In genomic region chr2:236998758-236999157, GRCh38 we compare ENCODE assay signal across 19 cellular contexts.
A peak's percentile ranks its signal among the peaks of the same experiment; 100 is the strongest.
DNase-seq lines count a peak whose midpoint lies in the region; ATAC-seq, FAIRE-seq and TF ChIP-seq lines count a peak whose summit lies in the region.
"Had no signal": no experiment of that assay in that cellular context is flagged by ENCODE, and none has a peak within 500 bp of the region (broad histone marks: within the 10 kb centered on the region; RNA-seq: fewer than 3 reads in every experiment).

No MANE protein-coding gene starts in this region.

- peaks cover 5% of the 10 kb centered on the region; the same call in 1 of the 2 replicates for H3K27me3 ChIP-seq in GM23248 (replicated peaks; ENCODE audit: insufficient read depth)
- no peaks in the 10 kb centered on the region for H3K27me3 ChIP-seq in right cardiac atrium (ENCODE audit: control insufficient read depth, insufficient read depth)
- H3K27me3 ChIP-seq: Peyer's patch, testis had no signal

- no peak overlapping the region for H3K4me3 Mint-ChIP-seq in WTC11
- H3K4me3 Mint-ChIP-seq: CD4-positive, alpha-beta memory T cell; dendritic cell treated with granulocyte-macrophage colony-stimulating factor and Interleukin-4, amounts not matched to agents 40 ng/mL and 50 ng/mL, for 4 days; natural killer cell treated with Interleukin-12 subunit alpha and Interleukin-12 subunit beta and Interleukin-15 and Interleukin-18, amount 100 ng/mL, for 72 hours; stimulated activated memory B cell treated with anti-CD40 and anti-IgM and Interleukin-4, amounts not matched to agents 10 μg/mL and 1 μg/mL and 100 μg/mL, for 72 hours had no signal

- no peak overlapping the region for H3K4me2 ChIP-seq in GM23248 (ENCODE audit: unreplicated experiment)

- in situ Hi-C loops in GM23248 (cut with MboI): no loop called here

- H3K27me3 Mint-ChIP-seq in WTC11 (ENCODE audit: low read depth): 0 out of 2 replicates have a peak, but pooled peaks cover 5% of the 10 kb centered on the region

- H3K4me3 ChIP-seq in GM23248 (no peak overlapping the region), right cardiac atrium (ENCODE audit: low read length) (no peak overlapping the region)
- H3K4me3 ChIP-seq: Peyer's patch, sigmoid colon, testis had no signal

- no peak for TF ChIP-seq CTCF in WTC11 (IDR thresholded peaks at IDR 0.05)

- no peak overlapping the region for H2AFZ ChIP-seq in GM23248

- H3K36me3 Mint-ChIP-seq in WTC11: peaks cover 27% of the 10 kb centered on the region
- H3K36me3 Mint-ChIP-seq: CD4-positive, alpha-beta memory T cell; natural killer cell treated with Interleukin-12 subunit alpha and Interleukin-12 subunit beta and Interleukin-15 and Interleukin-18, amount 100 ng/mL, for 72 hours; stimulated activated memory B cell treated with anti-CD40 and anti-IgM and Interleukin-4, amounts not matched to agents 10 μg/mL and 1 μg/mL and 100 μg/mL, for 72 hours had no signal

- H3K9me3 Mint-ChIP-seq in WTC11: peaks cover 27% of the 10 kb centered on the region
- H3K9me3 Mint-ChIP-seq: dendritic cell treated with granulocyte-macrophage colony-stimulating factor and Interleukin-4, amounts not matched to agents 40 ng/mL and 50 ng/mL, for 4 days; natural killer cell treated with Interleukin-12 subunit alpha and Interleukin-12 subunit beta and Interleukin-15 and Interleukin-18, amount 100 ng/mL, for 72 hours; stimulated activated memory B cell treated with anti-CD40 and anti-IgM and Interleukin-4, amounts not matched to agents 10 μg/mL and 1 μg/mL and 100 μg/mL, for 72 hours had no signal

- H3K27ac Mint-ChIP-seq in WTC11: no peak overlapping the region
- H3K27ac Mint-ChIP-seq: CD4-positive, alpha-beta memory T cell; dendritic cell treated with granulocyte-macrophage colony-stimulating factor and Interleukin-4, amounts not matched to agents 40 ng/mL and 50 ng/mL, for 4 days; natural killer cell treated with Interleukin-12 subunit alpha and Interleukin-12 subunit beta and Interleukin-15 and Interleukin-18, amount 100 ng/mL, for 72 hours; stimulated activated memory B cell treated with anti-CD40 and anti-IgM and Interleukin-4, amounts not matched to agents 10 μg/mL and 1 μg/mL and 100 μg/mL, for 72 hours had no signal

- no peaks in the 10 kb centered on the region for H3K79me2 ChIP-seq in GM23248 (ENCODE audit: insufficient read depth)

- H3K9me3 ChIP-seq in GM23248 (ENCODE audit: low read depth) (no peaks in the 10 kb centered on the region), right cardiac atrium (ENCODE audit: control insufficient read depth, low read length) (no peaks in the 10 kb centered on the region)
- H3K9me3 ChIP-seq: Peyer's patch, sigmoid colon, testis had no signal

- no peaks in the 10 kb centered on the region for H3K36me3 ChIP-seq in GM23248 (ENCODE audit: low read depth)
- H3K36me3 ChIP-seq: Peyer's patch, sigmoid colon, WERI-Rb-1 had no signal

- H4K20me1 ChIP-seq in GM23248 (ENCODE audit: insufficient read depth): no peaks in the 10 kb centered on the region

- DNase-seq in A172 (ENCODE audit: low spot score): peak; percentile 23
- peak; percentile 21 for DNase-seq in GM23248
- DNase-seq in WTC11 (ENCODE audit: low spot score): no peak
- peak; percentile 15 for DNase-seq in fibroblast of peridontal ligament (ENCODE audit: extremely low read depth)
- no peak for DNase-seq in right cardiac atrium
- no peak for DNase-seq in RCC 7860 (ENCODE audit: low spot score)
- no peak for DNase-seq in OCI-M1 (lab: John Stamatoyannopoulos, UW)
- DNase-seq: activated CD8-positive, alpha-beta memory T cell treated with anti-CD3 and anti-CD28 coated beads, Interleukin-2, amount 50 U/mL, for 48 hours; activated gamma-delta T cell; CD4-positive, alpha-beta memory T cell; NCI-H2171 treated with DMSO at 0.1 percent for 48 hours; Peyer's patch; sigmoid colon; testis; WERI-Rb-1 had no signal

- intact Hi-C loops in right cardiac atrium (cut with DNase I): no loop called here

- H3K9ac ChIP-seq in GM23248: no peak overlapping the region

- H3K4me1 Mint-ChIP-seq in WTC11: peaks cover 48% of the 10 kb centered on the region
- H3K4me1 Mint-ChIP-seq: CD4-positive, alpha-beta memory T cell; stimulated activated memory B cell treated with anti-CD40 and anti-IgM and Interleukin-4, amounts not matched to agents 10 μg/mL and 1 μg/mL and 100 μg/mL, for 72 hours had no signal

- no peaks in the 10 kb centered on the region for H3K9me2 ChIP-seq in GM23248 (ENCODE audit: insufficient read depth)

- CTCF ChIA-PET in WTC11 (lab: Charles Lee): no interaction called here

- ATAC-seq in WTC11: no peak
- ATAC-seq in right cardiac atrium: no peak
- no peak for ATAC-seq in GM21786 (IDR thresholded peaks at IDR 0.05; ENCODE audit: unreplicated experiment)
- ATAC-seq: natural killer cell treated with Interleukin-12 subunit alpha and Interleukin-12 subunit beta and Interleukin-15 and Interleukin-18, amount 100 ng/mL, for 72 hours; stimulated activated memory B cell treated with anti-CD40 and anti-IgM and Interleukin-4, amounts not matched to agents 10 μg/mL and 1 μg/mL and 100 μg/mL, for 72 hours had no signal

- POLR2A ChIA-PET in WTC11 (lab: Charles Lee): no interaction called here

- no peaks in the 10 kb centered on the region for H3F3A ChIP-seq in GM23248 (ENCODE audit: insufficient read depth)

- 82 to 91% methylated on average over 5 of the region's 5 CpGs for WGBS in GM23248 (ENCODE audit: low coverage in 1 of 2, low lambda C conversion rate in 2 of 2, missing lambda C conversion rate in 2 of 2), 2 experiments
- 85% methylated on average over 5 of the region's 5 CpGs for WGBS in right cardiac atrium

- no peak overlapping the region for H3K27ac ChIP-seq in GM23248
- H3K27ac ChIP-seq in right cardiac atrium (ENCODE audit: low read length): no peak overlapping the region
- H3K27ac ChIP-seq: Peyer's patch, sigmoid colon, testis, WERI-Rb-1 had no signal

- FAIRE-seq in RCC 7860 (lab: Jason Lieb, UNC): no peak

- H3K4me1 ChIP-seq in GM23248 (ENCODE audit: insufficient read depth) (peaks cover 16% of the 10 kb centered on the region), right cardiac atrium (ENCODE audit: control insufficient read depth, insufficient read depth, low read length) (no peaks in the 10 kb centered on the region)
- H3K4me1 ChIP-seq: Peyer's patch, sigmoid colon, testis had no signal

TF ChIP-seq in WTC11, 78 proteins besides CTCF, POLR2A, EP300 and RAD21:
- TF ChIP-seq HMGA2 (CRISPR knock-in tag; IDR thresholded peaks at IDR 0.05) (no peak), JAZF1 (CRISPR knock-in tag; IDR thresholded peaks at IDR 0.05) (no peak), ZNF138 (CRISPR knock-in tag; conservative IDR thresholded peaks at IDR 0.05) (no peak), ZNF219 (CRISPR knock-in tag; IDR thresholded peaks at IDR 0.05; ENCODE audit: borderline replicate concordance) (no peak), NFE2L1 (CRISPR knock-in tag; IDR thresholded peaks at IDR 0.05) (0 out of 2 replicates have a peak, but pooled peaks have one; percentile 32), ELF4 (CRISPR knock-in tag; IDR thresholded peaks at IDR 0.05; ENCODE audit: low read depth) (no peak), EMX1 (CRISPR knock-in tag; IDR thresholded peaks at IDR 0.05) (no peak), FOXK1 (CRISPR knock-in tag; IDR thresholded peaks at IDR 0.05) (no peak), STAT6 (CRISPR knock-in tag; conservative IDR thresholded peaks at IDR 0.05; ENCODE audit: low read depth) (no peak), ZNF423 (CRISPR knock-in tag; IDR thresholded peaks at IDR 0.05) (peak; percentile 20; the same call in 1 of the 2 replicates), CBFB (CRISPR knock-in tag; IDR thresholded peaks at IDR 0.05; ENCODE audit: low read depth) (no peak)

Comparison
In these comparisons a context has a peak if more than half of its experiments do, and no peak if none do; other contexts are left out.
1. DNase-seq: peak in A172 (single experiment), GM23248 (single experiment) and fibroblast of peridontal ligament (single experiment); none in WTC11 (single experiment), right cardiac atrium (0 of 3), RCC 7860 (single experiment) and OCI-M1 (single experiment).